Comparison of ENCODE assay signal across 10 cellular contexts in the genomic region with DNA sequence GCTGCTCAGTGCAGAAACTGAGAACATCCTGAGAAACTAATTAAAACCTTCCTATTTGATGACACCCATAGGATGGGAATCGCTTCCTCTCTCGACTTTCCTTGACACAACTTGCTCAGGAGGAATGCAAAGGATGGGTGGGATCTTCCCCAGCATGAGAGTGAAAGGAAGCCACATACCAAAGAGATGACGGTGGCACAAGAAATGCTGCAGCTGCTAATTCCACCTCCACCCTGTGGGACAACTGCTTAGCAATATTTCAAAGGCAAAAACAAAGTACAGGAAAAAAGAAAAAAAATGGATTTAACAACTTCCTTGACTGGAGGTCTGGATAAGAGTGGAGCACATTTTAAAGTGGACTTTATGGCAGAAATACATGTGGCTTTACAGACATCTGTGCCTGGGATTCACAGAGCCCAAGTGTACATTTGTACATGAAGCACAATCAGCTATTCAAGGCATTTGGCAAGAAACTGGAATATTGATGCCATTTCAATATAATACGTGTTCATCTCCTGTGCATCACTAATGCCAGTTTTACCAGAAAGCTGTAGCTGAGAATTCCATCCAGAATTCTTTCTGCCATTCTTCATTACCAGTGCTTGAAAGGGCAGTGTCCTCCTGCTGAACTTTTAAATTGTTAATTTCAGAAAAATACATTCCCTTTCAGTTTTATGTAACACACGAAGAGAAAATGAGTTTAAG.
DNase-seq lines count a peak whose midpoint lies in the region; ATAC-seq and TF ChIP-seq lines count a peak whose summit lies in the region.
"Had no signal": no experiment of that assay in that cellular context is flagged by ENCODE, and none has a peak within 500 bp of the region (broad histone marks: within the 10 kb centered on the region; RNA-seq: fewer than 3 reads in every experiment).

No MANE protein-coding gene starts in this region.

- H3K9me3 Mint-ChIP-seq in WTC11, result peaks cover 13% of the 10 kb centered on the region
- H3K9me3 Mint-ChIP-seq: activated B cell treated with CpG ODN at 0.5 μM for 24 hours had no signal

- CTCF ChIA-PET in HCT116 (lab: Charles Lee), result interaction anchor here (1.3 kb wide), 1 partner anchor 62 kb away, joined by 4 read pairs; no protein-coding TSS in a partner anchor
- CTCF ChIA-PET in WTC11 (lab: Charles Lee), result no interaction called here

- H3K79me2 ChIP-seq in HCT116 (ENCODE audit: insufficient read depth, low read length), result no peaks in the 10 kb centered on the region

- H3K27ac ChIP-seq in HCT116 (ENCODE audit: low read depth, low read length), result peak overlapping the region; percentile 43; the same call in 1 of the 2 replicates

- H3K4me1 Mint-ChIP-seq in WTC11, result peaks cover 40% of the 10 kb centered on the region
- H3K4me1 Mint-ChIP-seq: activated B cell treated with CpG ODN at 0.5 μM for 24 hours had no signal

- H3K4me1 ChIP-seq in HCT116 (ENCODE audit: control insufficient read depth in 1 of 2, insufficient read depth in 2 of 2, low read length in 2 of 2), result peaks cover 43 to 69% of the 10 kb centered on the region in 2 experiments

- BruUV-seq in HCT116 (replicated peaks; lab: Mats Ljungman, UMichigan), result no TSS peak

- POLR2A ChIA-PET in HCT116 (lab: Charles Lee) (interaction anchor here (0.8 to 1.3 kb wide), 2 partner anchors 617 to 618 kb away, joined by 3 read pairs; a partner anchor contains a TSS), WTC11 (lab: Charles Lee) (no interaction called here)

- H3K4me3 ChIP-seq in HCT116 (replicated peaks in 1 of 2; ENCODE audit: low read depth in 1 of 2, low read length in 2 of 2), result peak overlapping the region in 1 of 2 experiments; percentile 54; a peak in 3 of 4 replicates

- no peaks in the 10 kb centered on the region for H3K9me2 ChIP-seq in HCT116 (ENCODE audit: insufficient read depth)

- peak; percentile 92 for ATAC-seq in HCT116
- ATAC-seq in WTC11, result peak; percentile 92
- ATAC-seq in sciatic nerve, result peak; percentile 64

- no peak for TF ChIP-seq POLR2A in HCT116 (IDR thresholded peaks at IDR 0.05; ENCODE audit: borderline replicate concordance, extremely low read depth, insufficient read depth, insufficient read length)

- no peaks in the 10 kb centered on the region for H3K27me3 ChIP-seq in HCT116 (ENCODE audit: insufficient read depth, low read length)

- peaks cover 8% of the 10 kb centered on the region for H3K36me3 Mint-ChIP-seq in WTC11

- H3K27me3 Mint-ChIP-seq in WTC11 (ENCODE audit: low read depth), result no peaks in the 10 kb centered on the region
- H3K27me3 Mint-ChIP-seq: activated B cell treated with CpG ODN at 0.5 μM for 24 hours had no signal

- H3K36me3 ChIP-seq in HCT116 (ENCODE audit: control insufficient read depth in 1 of 2, insufficient read depth in 2 of 2, low read length in 2 of 2), result no peaks in the 10 kb centered on the region

- H4K20me1 ChIP-seq in HCT116 (ENCODE audit: insufficient read depth), result no peaks in the 10 kb centered on the region

- no peak; the same call in 1 of the 2 replicates for TF ChIP-seq RAD21 in HCT116 (IDR thresholded peaks at IDR 0.05; ENCODE audit: low read depth)

- peak overlapping the region; percentile 60 for H3K9ac ChIP-seq in HCT116 (ENCODE audit: low read length)

- no peak for TF ChIP-seq CTCF in HCT116 (IDR thresholded peaks at IDR 0.05 in 2 of 3, conservative IDR thresholded peaks at IDR 0.05 in 1 of 3; ENCODE audit: borderline replicate concordance in 1 of 3, insufficient read depth in 1 of 3, low read depth in 2 of 3, low read length in 2 of 3)
- no peak for TF ChIP-seq CTCF in WTC11 (IDR thresholded peaks at IDR 0.05)

- DNase-seq in HCT116 (ENCODE audit: low read depth, low spot score) (peak; percentile 65), WTC11 (ENCODE audit: low spot score) (peak; percentile 16), glomerular visceral epithelial cell (ENCODE audit: extremely low spot score) (peak; percentile 99), sciatic nerve (ENCODE audit: low spot score) (no peak), cortex of kidney (lab: John Stamatoyannopoulos, UW) (no peak), mesenteric fat pad (ENCODE audit: low spot score) (no peak), NCI-H2081 (lab: John Stamatoyannopoulos, UW) (no peak), NCI-H526 (lab: John Stamatoyannopoulos, UW) (no peak)
- DNase-seq: activated B cell treated with CpG ODN at 0.5 μM for 24 hours, NCI-H2171 treated with DMSO at 0.1 percent for 48 hours had no signal

- peak overlapping the region; percentile 86 for H2AFZ ChIP-seq in HCT116 (ENCODE audit: low read depth, low read length, poor library complexity, severe bottlenecking)

- peak overlapping the region; percentile 93 for H3K27ac Mint-ChIP-seq in WTC11
- H3K27ac Mint-ChIP-seq: activated B cell treated with CpG ODN at 0.5 μM for 24 hours had no signal

- RAD21 ChIA-PET in HCT116 (lab: Charles Lee; ENCODE audit: low non-redundant PET in 1 of 2, low total read pairs in 2 of 2, uncharacterized antibody in 2 of 2, unreplicated experiment in 2 of 2), result no interaction called here

- peak overlapping the region; percentile 83 for H3K4me2 ChIP-seq in HCT116 (ENCODE audit: low read length)

- intact Hi-C loops in HCT116 (cut with micrococcal nuclease) (no loop called here), sciatic nerve (cut with DNase I) (no loop called here)

- no peak overlapping the region for H3K4me3 Mint-ChIP-seq in WTC11
- H3K4me3 Mint-ChIP-seq: activated B cell treated with CpG ODN at 0.5 μM for 24 hours had no signal

- no peaks in the 10 kb centered on the region for H3K9me3 ChIP-seq in HCT116 (ENCODE audit: control insufficient read depth in 1 of 2, insufficient read depth in 1 of 2, low read depth in 1 of 2, low read length in 2 of 2)

TF ChIP-seq in HCT116, 20 proteins besides CTCF, POLR2A, EP300 and RAD21 (continues in another document):
- TF ChIP-seq SP1 (IDR thresholded peaks at IDR 0.05; ENCODE audit: low read depth) (peak; percentile 74; the same call in 1 of the 2 replicates), EGR1 (IDR thresholded peaks at IDR 0.05; ENCODE audit: low read depth) (no peak), FOSL1 (IDR thresholded peaks at IDR 0.05; ENCODE audit: low read depth) (peak; percentile 75), YY1 (IDR thresholded peaks at IDR 0.05; ENCODE audit: extremely low read depth, insufficient replicate concordance, low read depth, low read length) (no peak), CEBPB (IDR thresholded peaks at IDR 0.05; ENCODE audit: low read depth) (peak; percentile 64), SRF (IDR thresholded peaks at IDR 0.05; ENCODE audit: low read depth) (no peak), JUND (IDR thresholded peaks at IDR 0.05) (peak; percentile 77), POLR2AphosphoS5 (IDR thresholded peaks at IDR 0.05; ENCODE audit: low read depth, low read length) (no peak), CBX3 (IDR thresholded peaks at IDR 0.05; ENCODE audit: low read depth) (peak; percentile 60; the same call in 1 of the 2 replicates), ZFX (IDR thresholded peaks at IDR 0.05) (no peak), EZH2phosphoT487 (IDR thresholded peaks at IDR 0.05; ENCODE audit: borderline replicate concordance) (no peak), TCF7L2 (IDR thresholded peaks at IDR 0.05; ENCODE audit: borderline replicate concordance, extremely low read depth, insufficient read depth, insufficient read length) (no peak), ELF1 (IDR thresholded peaks at IDR 0.05; ENCODE audit: borderline replicate concordance, low read depth) (no peak)
- TF ChIP-seq, protein P1, sequence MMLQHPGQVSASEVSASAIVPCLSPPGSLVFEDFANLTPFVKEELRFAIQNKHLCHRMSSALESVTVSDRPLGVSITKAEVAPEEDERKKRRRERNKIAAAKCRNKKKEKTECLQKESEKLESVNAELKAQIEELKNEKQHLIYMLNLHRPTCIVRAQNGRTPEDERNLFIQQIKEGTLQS (IDR thresholded peaks at IDR 0.05), result peak; percentile 56; the same call in 1 of the 2 replicates

TF ChIP-seq in WTC11, 78 proteins besides CTCF, POLR2A, EP300 and RAD21:
- TF ChIP-seq TP53 (CRISPR knock-in tag; IDR thresholded peaks at IDR 0.05) (no peak), TEAD1 (CRISPR knock-in tag; IDR thresholded peaks at IDR 0.05) (peak; percentile 46; the same call in 1 of the 2 replicates)
- TF ChIP-seq, protein P2, sequence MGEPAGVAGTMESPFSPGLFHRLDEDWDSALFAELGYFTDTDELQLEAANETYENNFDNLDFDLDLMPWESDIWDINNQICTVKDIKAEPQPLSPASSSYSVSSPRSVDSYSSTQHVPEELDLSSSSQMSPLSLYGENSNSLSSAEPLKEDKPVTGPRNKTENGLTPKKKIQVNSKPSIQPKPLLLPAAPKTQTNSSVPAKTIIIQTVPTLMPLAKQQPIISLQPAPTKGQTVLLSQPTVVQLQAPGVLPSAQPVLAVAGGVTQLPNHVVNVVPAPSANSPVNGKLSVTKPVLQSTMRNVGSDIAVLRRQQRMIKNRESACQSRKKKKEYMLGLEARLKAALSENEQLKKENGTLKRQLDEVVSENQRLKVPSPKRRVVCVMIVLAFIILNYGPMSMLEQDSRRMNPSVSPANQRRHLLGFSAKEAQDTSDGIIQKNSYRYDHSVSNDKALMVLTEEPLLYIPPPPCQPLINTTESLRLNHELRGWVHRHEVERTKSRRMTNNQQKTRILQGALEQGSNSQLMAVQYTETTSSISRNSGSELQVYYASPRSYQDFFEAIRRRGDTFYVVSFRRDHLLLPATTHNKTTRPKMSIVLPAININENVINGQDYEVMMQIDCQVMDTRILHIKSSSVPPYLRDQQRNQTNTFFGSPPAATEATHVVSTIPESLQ (CRISPR knock-in tag; IDR thresholded peaks at IDR 0.05), result no peak

Comparison
In these comparisons a context has a peak if more than half of its experiments do, and no peak if none do; other contexts are left out.
1. DNase-seq: peak in HCT116 (single experiment), WTC11 (single experiment) and glomerular visceral epithelial cell (single experiment); none in sciatic nerve (single experiment), cortex of kidney (single experiment), mesenteric fat pad (single experiment), NCI-H2081 (0 of 2) and NCI-H526 (0 of 2).
2. Peak in every context shown above with its lines, with median percentiles within 50 percentile points of each other: ATAC-seq.